In the genomic region with DNA sequence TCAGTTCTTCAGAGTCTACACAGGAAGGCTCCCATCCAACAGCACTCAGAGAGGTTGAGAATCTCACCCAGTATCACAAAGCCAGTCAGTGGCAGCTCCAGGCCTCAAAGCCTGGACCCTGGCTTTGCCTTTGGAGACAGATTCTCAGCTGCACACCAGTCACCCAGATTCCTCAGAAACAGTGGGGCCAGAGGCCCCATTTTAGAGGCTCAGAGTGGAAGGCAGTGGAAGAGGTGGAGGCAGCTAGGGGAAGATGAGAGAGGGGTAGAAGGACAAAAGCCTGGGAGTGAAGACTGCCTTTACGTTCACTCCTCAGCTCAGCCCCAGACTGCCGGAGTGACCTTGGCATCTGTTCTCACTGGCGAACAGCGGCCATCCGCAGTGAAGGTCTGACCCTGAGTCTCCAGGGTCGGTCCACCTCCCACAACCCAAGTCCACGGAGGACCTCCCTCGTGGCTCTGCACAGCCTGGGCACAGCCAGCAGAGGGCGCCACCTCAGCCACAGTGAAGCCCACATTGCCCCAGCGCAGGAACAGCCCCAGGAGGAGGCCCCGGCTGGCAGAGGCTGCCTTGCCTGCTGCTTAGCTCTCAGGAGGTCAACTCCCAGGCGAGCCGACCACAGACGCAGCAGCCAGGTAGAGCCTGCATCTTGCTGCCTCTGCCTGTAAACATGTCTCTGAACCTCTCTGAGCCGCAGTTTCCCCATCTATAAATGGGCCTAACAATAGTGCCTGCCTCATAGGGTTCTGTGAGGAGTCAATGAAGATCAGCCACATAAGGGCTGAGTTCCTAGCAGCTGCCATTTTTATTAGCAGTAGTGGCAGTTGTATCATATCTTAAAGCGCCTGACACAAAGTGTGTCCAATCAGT, we compare ENCODE assay signal across 8 cellular contexts. TPM values are rescaled to one million over a fixed set of nuclear protein-coding genes. Genes with fewer than 3 reads are reported as not detected.
DNase-seq lines count a peak whose midpoint lies in the region; ATAC-seq and TF ChIP-seq lines count a peak whose summit lies in the region.

No MANE protein-coding gene starts in this region.

- intact Hi-C loops in body of pancreas (cut with DNase I): loop anchor here (10.0 kb wide), 1 partner anchor 162 kb away; no protein-coding TSS in a partner anchor

- H3K27me3 ChIP-seq in body of pancreas: no peaks in the 10 kb centered on the region

- no peaks in the 10 kb centered on the region for H3K36me3 ChIP-seq in body of pancreas (replicated peaks in 1 of 2; ENCODE audit: insufficient read depth in 1 of 2, low read depth in 2 of 2)

- no peak overlapping the region for H3K27ac ChIP-seq in body of pancreas

- ATAC-seq in body of pancreas (peak; percentile 68), GM19324 (IDR thresholded peaks at IDR 0.05; ENCODE audit: low FRiP score, unreplicated experiment) (no peak)

- TF ChIP-seq POLR2A in body of pancreas (IDR thresholded peaks at IDR 0.05): no peak

- H3K27me3 Mint-ChIP-seq in immature natural killer cell (ENCODE audit: low read depth in 3 of 3): peaks cover 3 to 15% (median 9%) of the 10 kb centered on the region in 3 donors

- peak; percentile 78 for DNase-seq in DMS53 (lab: John Stamatoyannopoulos, UW)
- peak; percentile 59 for DNase-seq in HT-29 (ENCODE audit: low spot score)
- DNase-seq in T follicular helper cell (ENCODE audit: low read depth): peak; percentile 45
- peak; percentile 71 to 81 (median 73) for DNase-seq in body of pancreas
- peak; percentile 47 to 60 (median 51) for DNase-seq in immature natural killer cell
- peak; percentile 27 for DNase-seq in stimulated activated CD8-positive, alpha-beta memory T cell treated with anti-CD3 and anti-CD28 coated beads, Interleukin-12 subunit alpha, Interleukin-12 subunit beta, amount 100 ng/mL, for 4 hours (ENCODE audit: low read depth)
- DNase-seq in NCI-H2081 treated with DMSO at 0.1 percent for 48 hours (lab: John Stamatoyannopoulos, UW): no peak

- H3K9me3 ChIP-seq in body of pancreas: no peaks in the 10 kb centered on the region

- no peak overlapping the region for H3K27ac Mint-ChIP-seq in immature natural killer cell

- no peaks in the 10 kb centered on the region for H3K9me3 Mint-ChIP-seq in immature natural killer cell

- no peak overlapping the region for H3K4me3 Mint-ChIP-seq in immature natural killer cell

- H3K36me3 Mint-ChIP-seq in immature natural killer cell: no peaks in the 10 kb centered on the region

- no peak overlapping the region for H3K4me3 ChIP-seq in body of pancreas

- WGBS in body of pancreas, 2 donors: 19 to 36% methylated on average over 5 to 15 of the region's 16 CpGs

- H3K4me1 Mint-ChIP-seq in immature natural killer cell: peaks cover 4 to 5% of the 10 kb centered on the region in 2 donors

- H3K4me1 ChIP-seq in body of pancreas: peaks cover 10% of the 10 kb centered on the region

- TF ChIP-seq CTCF in body of pancreas (IDR thresholded peaks at IDR 0.05): peak; percentile 62 to 89 (median 83)

RNA-seq across cellular contexts. Expression of a gene that starts 5.9 kb away (rescaled TPM):
- total RNA-seq in HT-29 (2014; rRNA removed; shearing (Covaris generic)): not detected in 2 replicates
- not detected for total RNA-seq in body of pancreas
- not detected for polyA plus RNA-seq in immature natural killer cell

RNA-seq across cellular contexts. Expression of a gene that starts 9.7 kb away (rescaled TPM):
- total RNA-seq in HT-29 (2014; rRNA removed; shearing (Covaris generic)): 0.79 and 2.4 TPM in 2 replicates
- not detected for total RNA-seq in body of pancreas
- polyA plus RNA-seq in immature natural killer cell: not detected

RNA-seq across cellular contexts. Expression of a gene that starts 24.6 kb away (rescaled TPM):
- total RNA-seq in HT-29 (2014; rRNA removed; shearing (Covaris generic)): 789 and 818 TPM in 2 replicates
- total RNA-seq in body of pancreas: 10 to 100 TPM; 40.2 to 41.2 TPM
- not detected for polyA plus RNA-seq in immature natural killer cell

RNA-seq across cellular contexts. Expression of a gene that starts 59.1 kb away (rescaled TPM):
- 7.4 and 7.9 TPM in 2 replicates for total RNA-seq in HT-29 (2014; rRNA removed; shearing (Covaris generic))
- total RNA-seq in body of pancreas: 10 to 100 TPM; 15.6 to 27.0 TPM
- polyA plus RNA-seq in immature natural killer cell: 10 to 100 TPM in 2 of 3 donors, 1 to 10 TPM in 1; 9.9 to 21.4 (median 15.8) TPM

RNA-seq across cellular contexts. Expression of a gene that starts 59.4 kb away (rescaled TPM):
- 148 and 154 TPM in 2 replicates for total RNA-seq in HT-29 (2014; rRNA removed; shearing (Covaris generic))
- 10 to 100 TPM; 40.2 to 76.8 TPM for total RNA-seq in body of pancreas
- 100 to 1,000 TPM; 103 to 168 (median 129) TPM for polyA plus RNA-seq in immature natural killer cell

Comparison
In these comparisons a context has a peak if more than half of its experiments do, and no peak if none do; other contexts are left out.
1. RNA of a gene that starts 24.6 kb away (total RNA-seq): 789 to 818 TPM in HT-29; 40.2 to 41.2 TPM in body of pancreas; every median in the first group is over 10 times any median in the second.